In genomic region chr14:68186500-68187276, GRCh38 we compare ENCODE assay signal across 8 cellular contexts.
DNase-seq lines count a peak whose midpoint lies in the region; FAIRE-seq and TF ChIP-seq lines count a peak whose summit lies in the region.
"Not testable (repeated sequence)": the region's sequence is repeated elsewhere in the genome, so short reads cannot be mapped to it uniquely, and the experiment has no call there.

No MANE protein-coding gene starts in this region.

- peak overlapping the region; percentile 5; the same call in 1 of the 2 replicates for H3K4me3 Mint-ChIP-seq in HFFc6
- not testable (repeated sequence) for H3K4me3 Mint-ChIP-seq in astrocyte (ENCODE audit: unreplicated experiment)

- DNase-seq in AG10803 (ENCODE audit: low read depth): peak; percentile 91
- DNase-seq in GM04503 (ENCODE audit: low read depth): peak; percentile 80
- DNase-seq in HFFc6: peak; percentile 79
- DNase-seq in NCI-H226: peak; percentile 15
- DNase-seq in astrocyte (ENCODE audit: low read depth): peak; percentile 85
- DNase-seq in choroid plexus epithelial cell (ENCODE audit: low read depth): peak; percentile 63
- DNase-seq in fibroblast of villous mesenchyme (ENCODE audit: low read depth): peak; percentile 56
- DNase-seq in uterus: not testable (repeated sequence)

- intact Hi-C loops in uterus (cut with DNase I; ENCODE audit: low total_unique reads): not testable (repeated sequence)

- not testable (repeated sequence) for FAIRE-seq in astrocyte (lab: Jason Lieb, UNC)

- H3K9me3 ChIP-seq in astrocyte (ENCODE audit: insufficient read depth, low read depth, low read length); uterus: not testable (repeated sequence)

- H3K4me1 Mint-ChIP-seq in HFFc6 (ENCODE audit: low read depth): peaks cover 34% of the 10 kb centered on the region
- H3K4me1 Mint-ChIP-seq in astrocyte (ENCODE audit: low read depth, unreplicated experiment): peaks cover 25% of the 10 kb centered on the region

- H3K27ac Mint-ChIP-seq in HFFc6 (peak overlapping the region; percentile 46), astrocyte (ENCODE audit: unreplicated experiment) (peak overlapping the region; percentile 20)

- not testable (repeated sequence) for H3K27me3 Mint-ChIP-seq in HFFc6 (ENCODE audit: insufficient read depth); astrocyte (ENCODE audit: low read depth, unreplicated experiment)

- not testable (repeated sequence) for TF ChIP-seq CTCF in AG10803 (conservative IDR thresholded peaks at IDR 0.05; ENCODE audit: low read length); HFFc6 (IDR thresholded peaks at IDR 0.05); astrocyte (IDR thresholded peaks at IDR 0.05; ENCODE audit: insufficient read depth, low read depth, low read length); choroid plexus epithelial cell (conservative IDR thresholded peaks at IDR 0.05; ENCODE audit: low read depth, low read length); fibroblast of villous mesenchyme (IDR thresholded peaks at IDR 0.05; ENCODE audit: insufficient read depth, low read depth, low read length); uterus (IDR thresholded peaks at IDR 0.05)

- not testable (repeated sequence) for H4K20me1 ChIP-seq in astrocyte (ENCODE audit: insufficient read depth, low read length)

- not testable (repeated sequence) for H3K9ac ChIP-seq in astrocyte (ENCODE audit: low read length)

- H3K9me3 Mint-ChIP-seq in HFFc6; astrocyte (ENCODE audit: unreplicated experiment): not testable (repeated sequence)

- not testable (repeated sequence) for H2AFZ ChIP-seq in astrocyte (ENCODE audit: low read depth, low read length)

- not testable (repeated sequence) for H3K27ac ChIP-seq in astrocyte (ENCODE audit: low read depth, low read length)
- H3K27ac ChIP-seq in uterus: peak overlapping the region; percentile 36 to 78

- not testable (repeated sequence) for H3K27me3 ChIP-seq in astrocyte (ENCODE audit: insufficient read depth, low read length); uterus

- not testable (repeated sequence) for H3K79me2 ChIP-seq in astrocyte (ENCODE audit: insufficient read depth, low read length)

- not testable (repeated sequence) for TF ChIP-seq POLR2A in uterus (IDR thresholded peaks at IDR 0.05)

- H3K36me3 Mint-ChIP-seq in HFFc6 (ENCODE audit: low read depth); astrocyte (ENCODE audit: low read depth, unreplicated experiment): not testable (repeated sequence)

- H3K4me2 ChIP-seq in astrocyte (ENCODE audit: low read length): not testable (repeated sequence)

- not testable (repeated sequence) for H3K4me1 ChIP-seq in astrocyte (ENCODE audit: insufficient read depth, low read length)
- peaks cover 0 to 13% of the 10 kb centered on the region in 2 donors for H3K4me1 ChIP-seq in uterus

- H3K4me3 ChIP-seq in AG10803 (ENCODE audit: low read length); astrocyte (ENCODE audit: insufficient read depth, low read depth, low read length); choroid plexus epithelial cell (ENCODE audit: low read depth, low read length); fibroblast of villous mesenchyme (ENCODE audit: low read depth, low read length); uterus: not testable (repeated sequence)

- not testable (repeated sequence) for H3K36me3 ChIP-seq in astrocyte (ENCODE audit: insufficient read depth, low read length); uterus
